In the genomic region with DNA sequence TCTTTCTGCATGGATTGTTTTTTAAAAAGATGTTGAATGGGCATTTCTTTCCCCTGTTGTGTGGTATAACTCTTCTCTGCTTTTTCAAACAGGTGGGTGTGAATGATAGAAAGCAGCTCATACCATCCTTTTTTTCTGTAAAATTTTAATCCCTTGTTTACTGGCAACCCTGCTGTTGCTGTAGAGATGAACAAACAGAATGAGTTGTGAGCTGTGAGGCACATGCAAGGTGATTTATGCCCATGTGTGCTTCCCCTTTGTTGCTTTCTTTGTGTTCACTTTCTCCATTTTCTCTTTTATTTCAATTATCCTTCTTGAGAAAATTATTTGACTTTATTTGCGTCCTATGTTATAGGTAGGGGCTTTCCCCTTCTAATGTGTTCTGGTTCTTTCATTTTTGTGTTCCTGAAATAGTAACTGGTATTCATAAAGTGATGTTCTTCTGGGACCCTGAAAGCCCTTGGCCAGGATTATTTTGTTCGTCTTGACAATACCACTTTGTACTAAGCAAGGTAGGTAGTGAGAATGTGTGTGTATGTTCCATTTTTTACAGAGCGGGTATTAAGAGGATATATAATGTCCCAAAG, we compare ENCODE assay signal across 11 cellular contexts.
DNase-seq lines count a peak whose midpoint lies in the region; ATAC-seq and TF ChIP-seq lines count a peak whose summit lies in the region.
"Had no signal": no experiment of that assay in that cellular context is flagged by ENCODE, and none has a peak within 500 bp of the region (broad histone marks: within the 10 kb centered on the region; RNA-seq: fewer than 3 reads in every experiment).

No MANE protein-coding gene starts in this region.

- peaks cover 15% of the 10 kb centered on the region for H3K79me1 ChIP-seq in mesenchymal stem cell (replicated peaks; ENCODE audit: low read length, poor library complexity, severe bottlenecking)

- H3K23ac ChIP-seq in mesenchymal stem cell (ENCODE audit: low read length in 2 of 2), result no peak overlapping the region

- H2AFZ ChIP-seq in mesenchymal stem cell (ENCODE audit: low read depth, low read length), result no peak overlapping the region

- no peaks in the 10 kb centered on the region for H3K27me3 ChIP-seq in heart right ventricle
- H3K27me3 ChIP-seq in ascending aorta, result no peaks in the 10 kb centered on the region
- no peaks in the 10 kb centered on the region for H3K27me3 ChIP-seq in mesenchymal stem cell (ENCODE audit: control insufficient read depth in 1 of 2, insufficient read depth in 1 of 2, low read length in 2 of 2)
- no peaks in the 10 kb centered on the region for H3K27me3 ChIP-seq in upper lobe of right lung
- H3K27me3 ChIP-seq in BE2C, result no peaks in the 10 kb centered on the region
- H3K27me3 ChIP-seq: BLaER1 had no signal

- peak overlapping the region; percentile 17 for H2AK5ac ChIP-seq in mesenchymal stem cell (ENCODE audit: low read length, severe bottlenecking)

- intact Hi-C loops in heart right ventricle (cut with DNase I) (loop anchor here in 2 of 10 donors (5.0 kb wide), 2 partner anchors 61 to 66 kb away; no protein-coding TSS in a partner anchor), cardiac septum (cut with DNase I) (loop anchor here (5.0 kb wide), 1 partner anchor 111 kb away; no protein-coding TSS in a partner anchor), ascending aorta (cut with DNase I) (loop anchor here (5.0 kb wide), 2 partner anchors 96 to 196 kb away; no protein-coding TSS in a partner anchor), upper lobe of right lung (cut with DNase I) (no loop called here)
- intact Hi-C loops in activated T-helper 1 cell treated with anti-CD3 and anti-CD28 coated beads, Interleukin-12 subunit alpha, Interleukin-12 subunit beta, Interleukin-2, Interleukin-4 antibody, amounts not matched to agents 30 ng/mL and 10 ng/mL and 1 ng/mL, durations not matched to agents 14 hours and 24 hours and 36 hours (cut with micrococcal nuclease), result no loop called here

- no peak overlapping the region for H2BK15ac ChIP-seq in mesenchymal stem cell (ENCODE audit: low read depth, poor library complexity, severe bottlenecking)

- no peak overlapping the region for H3K14ac ChIP-seq in mesenchymal stem cell (ENCODE audit: low read length in 2 of 2)

- 92 to 98% methylated on average over 3 of the region's 3 CpGs for WGBS in heart right ventricle, 2 donors
- WGBS in mesenchymal stem cell, result 95% methylated on average over 3 of the region's 3 CpGs

- no peaks in the 10 kb centered on the region for H3K27me3 Mint-ChIP-seq in activated T-helper 1 cell treated with anti-CD3 and anti-CD28 coated beads, Interleukin-12 subunit alpha, Interleukin-12 subunit beta, Interleukin-2, Interleukin-4 antibody, amounts not matched to agents 30 ng/mL and 10 ng/mL and 1 ng/mL, durations not matched to agents 14 hours and 24 hours and 36 hours (ENCODE audit: insufficient read depth)

- peak overlapping the region in 1 of 2 experiments; percentile 15 for H3K4ac ChIP-seq in mesenchymal stem cell (ENCODE audit: low read depth in 1 of 2, low read length in 2 of 2)

- TF ChIP-seq CTCF in heart right ventricle (IDR thresholded peaks at IDR 0.05), result no peak
- TF ChIP-seq CTCF in ascending aorta (IDR thresholded peaks at IDR 0.05), result no peak
- no peak for TF ChIP-seq CTCF in upper lobe of right lung (IDR thresholded peaks at IDR 0.05)
- TF ChIP-seq CTCF in BE2C (IDR thresholded peaks at IDR 0.05; ENCODE audit: low read depth, low read length), result no peak

- no peak overlapping the region for H3K27ac Mint-ChIP-seq in activated T-helper 1 cell treated with anti-CD3 and anti-CD28 coated beads, Interleukin-12 subunit alpha, Interleukin-12 subunit beta, Interleukin-2, Interleukin-4 antibody, amounts not matched to agents 30 ng/mL and 10 ng/mL and 1 ng/mL, durations not matched to agents 14 hours and 24 hours and 36 hours

- no peak overlapping the region for H2BK120ac ChIP-seq in mesenchymal stem cell (ENCODE audit: low read depth, low read length)

- no peaks in the 10 kb centered on the region for H3K9me3 Mint-ChIP-seq in activated T-helper 1 cell treated with anti-CD3 and anti-CD28 coated beads, Interleukin-12 subunit alpha, Interleukin-12 subunit beta, Interleukin-2, Interleukin-4 antibody, amounts not matched to agents 30 ng/mL and 10 ng/mL and 1 ng/mL, durations not matched to agents 14 hours and 24 hours and 36 hours

- H4K91ac ChIP-seq in mesenchymal stem cell (ENCODE audit: low read length), result peak overlapping the region; percentile 73

- H3K36me3 ChIP-seq in heart right ventricle (no peaks in the 10 kb centered on the region), ascending aorta (peaks cover 0 to 3% of the 10 kb centered on the region in 2 donors), mesenchymal stem cell (ENCODE audit: control insufficient read depth in 1 of 2, insufficient read depth in 2 of 2, low read depth in 1 of 2, low read length in 2 of 2) (peaks cover 5 to 9% of the 10 kb centered on the region in 2 experiments), upper lobe of right lung (no peaks in the 10 kb centered on the region), BE2C (peaks cover 2% of the 10 kb centered on the region)

- H3K4me1 ChIP-seq in heart right ventricle, result peaks cover 11 to 63% (median 36%) of the 10 kb centered on the region in 9 donors
- peaks cover 35 to 80% of the 10 kb centered on the region in 2 donors for H3K4me1 ChIP-seq in ascending aorta
- H3K4me1 ChIP-seq in mesenchymal stem cell (ENCODE audit: control insufficient read depth, insufficient read depth, low read depth, low read length), result peaks cover 18% of the 10 kb centered on the region
- H3K4me1 ChIP-seq in upper lobe of right lung, result peaks cover 24% of the 10 kb centered on the region
- peaks cover 10% of the 10 kb centered on the region for H3K4me1 ChIP-seq in BE2C
- H3K4me1 ChIP-seq: BLaER1 had no signal

- H3K9ac ChIP-seq in mesenchymal stem cell (ENCODE audit: low read length), result peak overlapping the region; percentile 81
- H3K9ac ChIP-seq: BLaER1 had no signal

- ATAC-seq in heart right ventricle (no peak), upper lobe of right lung (no peak)

- H3K18ac ChIP-seq in mesenchymal stem cell (ENCODE audit: low read depth in 1 of 2, low read length in 2 of 2), result peak overlapping the region; percentile 16 to 87

- H3K4me3 ChIP-seq in heart right ventricle (no peak overlapping the region), ascending aorta (no peak overlapping the region), mesenchymal stem cell (ENCODE audit: insufficient read depth in 1 of 2, low read depth in 1 of 2, low read length in 2 of 2) (no peak overlapping the region), upper lobe of right lung (no peak overlapping the region), BE2C (ENCODE audit: low read depth, low read length) (no peak overlapping the region)
- H3K4me3 ChIP-seq: BLaER1 had no signal

- H2BK12ac ChIP-seq in mesenchymal stem cell (ENCODE audit: low read length in 2 of 2), result peak overlapping the region in 1 of 2 experiments; percentile 49

- no peak overlapping the region for H3K4me2 ChIP-seq in mesenchymal stem cell (ENCODE audit: low read length, poor library complexity, severe bottlenecking)
- H3K4me2 ChIP-seq: BLaER1 had no signal

- H3K4me1 Mint-ChIP-seq in activated T-helper 1 cell treated with anti-CD3 and anti-CD28 coated beads, Interleukin-12 subunit alpha, Interleukin-12 subunit beta, Interleukin-2, Interleukin-4 antibody, amounts not matched to agents 30 ng/mL and 10 ng/mL and 1 ng/mL, durations not matched to agents 14 hours and 24 hours and 36 hours (ENCODE audit: low read depth), result peaks cover 35% of the 10 kb centered on the region

- peak overlapping the region; percentile 16 for H4K8ac ChIP-seq in mesenchymal stem cell (ENCODE audit: low read length)

- H3K9me3 ChIP-seq in heart right ventricle (no peaks in the 10 kb centered on the region), ascending aorta (no peaks in the 10 kb centered on the region), mesenchymal stem cell (ENCODE audit: control insufficient read depth, low read length) (no peaks in the 10 kb centered on the region), upper lobe of right lung (no peaks in the 10 kb centered on the region), BE2C (no peaks in the 10 kb centered on the region)
- H3K9me3 ChIP-seq: BLaER1 had no signal

- H3K27ac ChIP-seq in heart right ventricle (peak overlapping the region in 7 of 10 donors; percentile 7 to 73 (median 50)), ascending aorta (peak overlapping the region; percentile 94 to 96), mesenchymal stem cell (ENCODE audit: low read length, poor library complexity, severe bottlenecking) (no peak overlapping the region), upper lobe of right lung (peak overlapping the region; percentile 71)
- H3K27ac ChIP-seq: BLaER1 had no signal

- no peak for DNase-seq in heart right ventricle
- DNase-seq in cardiac septum (ENCODE audit: low spot score), result no peak
- no peak for DNase-seq in ascending aorta (ENCODE audit: low spot score in 2 of 2)
- peak; percentile 77 for DNase-seq in mesenchymal stem cell
- no peak for DNase-seq in upper lobe of right lung
- no peak for DNase-seq in HCEC 1CT
- DNase-seq in BE2C, result no peak
- no peak for DNase-seq in activated T-helper 1 cell treated with anti-CD3 and anti-CD28 coated beads, Interleukin-12 subunit alpha, Interleukin-12 subunit beta, Interleukin-2, Interleukin-4 antibody, amounts not matched to agents 30 ng/mL and 10 ng/mL and 1 ng/mL, durations not matched to agents 14 hours and 24 hours and 36 hours (ENCODE audit: low spot score)
- DNase-seq: hippocampal formation; stimulated activated CD8-positive, alpha-beta memory T cell treated with anti-CD3 and anti-CD28 coated beads, Interleukin-4, amount 100 ng/mL, for 48 hours had no signal

- H2BK5ac ChIP-seq in mesenchymal stem cell (ENCODE audit: low read depth, low read length, poor library complexity, severe bottlenecking), result no peak overlapping the region

- H3K4me3 Mint-ChIP-seq in activated T-helper 1 cell treated with anti-CD3 and anti-CD28 coated beads, Interleukin-12 subunit alpha, Interleukin-12 subunit beta, Interleukin-2, Interleukin-4 antibody, amounts not matched to agents 30 ng/mL and 10 ng/mL and 1 ng/mL, durations not matched to agents 14 hours and 24 hours and 36 hours, result no peak overlapping the region

- H3K36me3 Mint-ChIP-seq in activated T-helper 1 cell treated with anti-CD3 and anti-CD28 coated beads, Interleukin-12 subunit alpha, Interleukin-12 subunit beta, Interleukin-2, Interleukin-4 antibody, amounts not matched to agents 30 ng/mL and 10 ng/mL and 1 ng/mL, durations not matched to agents 14 hours and 24 hours and 36 hours (ENCODE audit: low read depth), result peaks cover 18% of the 10 kb centered on the region

Comparison
In these comparisons a context has a peak if more than half of its experiments do, and no peak if none do; other contexts are left out.
1. intact Hi-C loops: an anchor here in cardiac septum (5.0 kb wide) and ascending aorta (5.0 kb wide); none called in upper lobe of right lung and activated T-helper 1 cell treated with anti-CD3 and anti-CD28 coated beads, Interleukin-12 subunit alpha, Interleukin-12 subunit beta, Interleukin-2, Interleukin-4 antibody, amounts not matched to agents 30 ng/mL and 10 ng/mL and 1 ng/mL, durations not matched to agents 14 hours and 24 hours and 36 hours.